ENCODE assay signal across 15 cellular contexts in the genomic region with DNA sequence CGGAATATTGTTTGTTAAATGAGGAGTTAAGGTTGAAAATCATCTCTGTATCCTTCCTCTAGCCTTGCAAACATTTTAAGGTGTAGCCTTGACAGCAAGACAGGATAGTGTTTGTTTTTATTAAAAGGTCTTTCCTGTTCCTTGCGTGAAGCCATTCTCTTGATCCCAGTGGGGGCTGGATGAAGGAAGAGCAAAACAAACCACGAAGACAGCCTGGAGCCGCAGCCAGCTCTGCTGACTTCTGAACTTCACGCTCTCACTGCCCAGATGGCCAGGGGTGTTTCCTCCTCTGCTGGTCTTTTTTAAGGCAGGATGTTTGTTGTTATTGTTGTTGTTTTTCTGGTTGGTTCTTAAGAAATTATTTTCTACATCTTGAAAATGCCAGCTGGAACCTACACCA.
DNase-seq lines count a peak whose midpoint lies in the region; ATAC-seq, FAIRE-seq and TF ChIP-seq lines count a peak whose summit lies in the region.
"Had no signal": no experiment of that assay in that cellular context is flagged by ENCODE, and none has a peak within 500 bp of the region (broad histone marks: within the 10 kb centered on the region; RNA-seq: fewer than 3 reads in every experiment).

No MANE protein-coding gene starts in this region.

- in situ Hi-C loops in GM13977 (cut with MboI; ENCODE audit: low pct_unique_long_range_greater_than_20kb, low sequenced_read_pairs, unreplicated experiment) = no loop called here

- DNase-seq in ELR (ENCODE audit: low read depth) (peak; percentile 43), astrocyte (ENCODE audit: low read depth) (no peak), islet precursor cell (peak; percentile 74), trophoblast cell (no peak), GM13977 (ENCODE audit: low spot score) (no peak), posterior cingulate gyrus (no peak)
- DNase-seq in natural killer cell treated with Interleukin-12 subunit alpha and Interleukin-12 subunit beta and Interleukin-15 and Interleukin-18, amount 100 ng/mL, for 72 hours (ENCODE audit: low spot score) = no peak
- DNase-seq: activated CD4-positive, alpha-beta T cell treated with anti-CD3 and anti-CD28 coated beads for 1 hour; activated naive CD4-positive, alpha-beta T cell; NCI-H1436; NCI-H345; pancreas; SHP77; stomach had no signal

- no peaks in the 10 kb centered on the region for H3K9me3 Mint-ChIP-seq in astrocyte (ENCODE audit: unreplicated experiment)
- H3K9me3 Mint-ChIP-seq in natural killer cell treated with Interleukin-12 subunit alpha and Interleukin-12 subunit beta and Interleukin-15 and Interleukin-18, amount 100 ng/mL, for 72 hours = no peaks in the 10 kb centered on the region

- H4K8ac ChIP-seq in trophoblast cell (ENCODE audit: low read depth, low read length) = no peak overlapping the region

- H3K4me3 ChIP-seq in astrocyte (ENCODE audit: insufficient read depth, low read depth, low read length) (no peak overlapping the region), trophoblast cell (ENCODE audit: low read depth, low read length) (no peak overlapping the region)
- H3K4me3 ChIP-seq: pancreas, stomach had no signal

- H3K4me3 Mint-ChIP-seq in astrocyte (ENCODE audit: unreplicated experiment) = peak overlapping the region; percentile 15
- no peak overlapping the region for H3K4me3 Mint-ChIP-seq in natural killer cell treated with Interleukin-12 subunit alpha and Interleukin-12 subunit beta and Interleukin-15 and Interleukin-18, amount 100 ng/mL, for 72 hours

- no peak for ATAC-seq in GM18517 (IDR thresholded peaks at IDR 0.05; ENCODE audit: unreplicated experiment)
- ATAC-seq in natural killer cell treated with Interleukin-12 subunit alpha and Interleukin-12 subunit beta and Interleukin-15 and Interleukin-18, amount 100 ng/mL, for 72 hours = no peak
- ATAC-seq: pancreas had no signal

- H2AFZ ChIP-seq in astrocyte (ENCODE audit: low read depth, low read length) = no peak overlapping the region
- H2AFZ ChIP-seq in trophoblast cell (ENCODE audit: insufficient read depth, low read length, poor library complexity) = no peak overlapping the region

- peaks cover 20% of the 10 kb centered on the region for H3K36me3 Mint-ChIP-seq in astrocyte (ENCODE audit: low read depth, unreplicated experiment)
- H3K36me3 Mint-ChIP-seq in natural killer cell treated with Interleukin-12 subunit alpha and Interleukin-12 subunit beta and Interleukin-15 and Interleukin-18, amount 100 ng/mL, for 72 hours = peaks cover under 1% of the 10 kb centered on the region

- H3K36me3 ChIP-seq in astrocyte (ENCODE audit: insufficient read depth, low read length) (peaks cover 2% of the 10 kb centered on the region), trophoblast cell (ENCODE audit: control insufficient read depth in 1 of 2, insufficient read depth in 2 of 2, low read length in 2 of 2) (peaks cover 8 to 15% of the 10 kb centered on the region in 2 experiments)
- H3K36me3 ChIP-seq: pancreas had no signal

- H4K12ac ChIP-seq in trophoblast cell (ENCODE audit: low read depth, low read length) = no peak overlapping the region

- no peak overlapping the region for H2BK5ac ChIP-seq in trophoblast cell (ENCODE audit: low read depth, low read length, poor library complexity)

- H3K79me1 ChIP-seq in trophoblast cell (ENCODE audit: low read length) = no peaks in the 10 kb centered on the region

- H4K91ac ChIP-seq in trophoblast cell (ENCODE audit: low read depth, low read length) = no peak overlapping the region

- H2BK12ac ChIP-seq in trophoblast cell (ENCODE audit: low read length) = no peak overlapping the region

- H3K9ac ChIP-seq in astrocyte (ENCODE audit: low read length) (peak overlapping the region; percentile 9), trophoblast cell (ENCODE audit: low read length) (no peak overlapping the region)

- H3K27ac ChIP-seq in astrocyte (ENCODE audit: low read depth, low read length) (peak overlapping the region; percentile 46), trophoblast cell (ENCODE audit: low read depth, low read length) (peak overlapping the region; percentile 14)
- H3K27ac ChIP-seq: pancreas had no signal

- peaks cover 27% of the 10 kb centered on the region for H3K4me1 Mint-ChIP-seq in astrocyte (ENCODE audit: low read depth, unreplicated experiment)
- H3K4me1 Mint-ChIP-seq in natural killer cell treated with Interleukin-12 subunit alpha and Interleukin-12 subunit beta and Interleukin-15 and Interleukin-18, amount 100 ng/mL, for 72 hours (ENCODE audit: low read depth in 2 of 2) = no peaks in the 10 kb centered on the region

- H3K27me3 ChIP-seq in astrocyte (ENCODE audit: insufficient read depth, low read length) (no peaks in the 10 kb centered on the region), trophoblast cell (ENCODE audit: insufficient read depth, low read length) (no peaks in the 10 kb centered on the region)
- H3K27me3 ChIP-seq: pancreas, stomach had no signal

- no peak overlapping the region for H3K23ac ChIP-seq in trophoblast cell (ENCODE audit: low read length)

- intact Hi-C loops in posterior cingulate gyrus (cut with DNase I) = no loop called here

- H3K18ac ChIP-seq in trophoblast cell (ENCODE audit: low read length) = no peak overlapping the region

- TF ChIP-seq CTCF in astrocyte (IDR thresholded peaks at IDR 0.05; ENCODE audit: insufficient read depth, low read depth, low read length) (no peak), GM13977 (IDR thresholded peaks at IDR 0.05; ENCODE audit: extremely low read depth, insufficient read depth, missing control alignments) (no peak)

- no peaks in the 10 kb centered on the region for H4K20me1 ChIP-seq in astrocyte (ENCODE audit: insufficient read depth, low read length)

- H3K4me2 ChIP-seq in astrocyte (ENCODE audit: low read length) = peak overlapping the region; percentile 38
- H3K4me2 ChIP-seq in trophoblast cell (ENCODE audit: low read length) = no peak overlapping the region

- H3K79me2 ChIP-seq in astrocyte (ENCODE audit: insufficient read depth, low read length) = no peaks in the 10 kb centered on the region
- H3K79me2 ChIP-seq in trophoblast cell (ENCODE audit: control insufficient read depth, insufficient read depth, low read length, poor library complexity) = no peaks in the 10 kb centered on the region

- H3K27ac Mint-ChIP-seq in astrocyte (ENCODE audit: unreplicated experiment) = peak overlapping the region; percentile 47
- H3K27ac Mint-ChIP-seq in natural killer cell treated with Interleukin-12 subunit alpha and Interleukin-12 subunit beta and Interleukin-15 and Interleukin-18, amount 100 ng/mL, for 72 hours = no peak overlapping the region

- peaks cover 35% of the 10 kb centered on the region for H3K4me1 ChIP-seq in astrocyte (ENCODE audit: insufficient read depth, low read length)
- peaks cover 0 to 2% of the 10 kb centered on the region in 2 experiments for H3K4me1 ChIP-seq in trophoblast cell (ENCODE audit: control insufficient read depth in 1 of 2, insufficient read depth in 2 of 2, low read length in 2 of 2)

- no peak overlapping the region for H2AK5ac ChIP-seq in trophoblast cell (ENCODE audit: low read length)

- H3K14ac ChIP-seq in trophoblast cell (ENCODE audit: low read length) = no peak overlapping the region

- H3K9me3 ChIP-seq in astrocyte (ENCODE audit: insufficient read depth, low read depth, low read length) (no peaks in the 10 kb centered on the region), trophoblast cell (ENCODE audit: insufficient read depth, low read depth, low read length) (no peaks in the 10 kb centered on the region)
- H3K9me3 ChIP-seq: pancreas, stomach had no signal

- no peak overlapping the region for H2BK120ac ChIP-seq in trophoblast cell (ENCODE audit: insufficient read depth, low read length, poor library complexity)

- no CpG with 5 or more reads among the region's 5 CpGs for WGBS in trophoblast cell (ENCODE audit: extremely low coverage, insufficient coverage, insufficient read length)

- no peak for FAIRE-seq in astrocyte (lab: Jason Lieb, UNC)
- FAIRE-seq: pancreas had no signal

- H3K27me3 Mint-ChIP-seq in astrocyte (ENCODE audit: low read depth, unreplicated experiment) = no peaks in the 10 kb centered on the region
- H3K27me3 Mint-ChIP-seq in natural killer cell treated with Interleukin-12 subunit alpha and Interleukin-12 subunit beta and Interleukin-15 and Interleukin-18, amount 100 ng/mL, for 72 hours = no peaks in the 10 kb centered on the region

- H3K4ac ChIP-seq in trophoblast cell (ENCODE audit: low read depth, low read length) = no peak overlapping the region

Comparison
In these comparisons a context has a peak if more than half of its experiments do, and no peak if none do; other contexts are left out.
1. DNase-seq: peak in ELR (single experiment) and islet precursor cell (single experiment); none in astrocyte (single experiment), trophoblast cell (0 of 2), GM13977 (single experiment), posterior cingulate gyrus (0 of 10) and natural killer cell treated with Interleukin-12 subunit alpha and Interleukin-12 subunit beta and Interleukin-15 and Interleukin-18, amount 100 ng/mL, for 72 hours (single experiment).